8 cellular contexts compared by ENCODE assay signal in genomic region chr2:217142649-217143266, GRCh38.
DNase-seq lines count a peak whose midpoint lies in the region; ATAC-seq and TF ChIP-seq lines count a peak whose summit lies in the region.

No MANE protein-coding gene starts in this region.

- intact Hi-C loops in OCI-LY7 (cut with micrococcal nuclease; ENCODE audit: unreplicated experiment): loop anchor here (2.0 kb wide), 1 partner anchor 444 kb away; no protein-coding TSS in a partner anchor

- TF ChIP-seq CTCF in AG04450 (IDR thresholded peaks at IDR 0.05; ENCODE audit: low read depth, low read length) (peak; percentile 39), GM12864 (IDR thresholded peaks at IDR 0.05; ENCODE audit: low read depth, low read length, missing control alignments) (peak; percentile 58), OCI-LY7 (conservative IDR thresholded peaks at IDR 0.05; ENCODE audit: low read length) (peak; percentile 95), fibroblast of mammary gland (conservative IDR thresholded peaks at IDR 0.05; ENCODE audit: control insufficient read depth, insufficient read depth, low read depth, low read length) (peak; percentile 83)

- DNase-seq in AG04450 (ENCODE audit: low read depth, low spot score) (no peak), GM12864 (ENCODE audit: low read depth) (no peak), OCI-LY7 (ENCODE audit: low spot score) (peak; percentile 34), fibroblast of mammary gland (ENCODE audit: low read depth) (peak; percentile 47), dedifferentiated amniotic fluid mesenchymal stem cell (ENCODE audit: extremely low spot score) (no peak), NCI-H2029 treated with DMSO at 0.1 percent for 48 hours (lab: John Stamatoyannopoulos, UW) (no peak)
- DNase-seq in effector memory CD4-positive, alpha-beta T cell: no peak

- peaks cover 5% of the 10 kb centered on the region for H3K9me3 ChIP-seq in AG04450 (ENCODE audit: control insufficient read depth, insufficient read depth, low read length)
- no peaks in the 10 kb centered on the region for H3K9me3 ChIP-seq in OCI-LY7 (ENCODE audit: low read length)
- H3K9me3 ChIP-seq in effector memory CD4-positive, alpha-beta T cell (ENCODE audit: control insufficient read depth, low read length): no peaks in the 10 kb centered on the region

- no peaks in the 10 kb centered on the region for H3K4me1 ChIP-seq in OCI-LY7 (ENCODE audit: insufficient read depth, low read length, poor library complexity, severe bottlenecking)
- no peaks in the 10 kb centered on the region for H3K4me1 ChIP-seq in effector memory CD4-positive, alpha-beta T cell (ENCODE audit: control insufficient read depth, insufficient read depth, low read length, poor library complexity, severe bottlenecking)

- no peaks in the 10 kb centered on the region for H3K36me3 ChIP-seq in OCI-LY7 (ENCODE audit: insufficient read depth, low read length)
- H3K36me3 ChIP-seq in effector memory CD4-positive, alpha-beta T cell (ENCODE audit: control insufficient read depth, insufficient read depth, low read length): no peaks in the 10 kb centered on the region

- no peak for ATAC-seq in GM18867 (IDR thresholded peaks at IDR 0.05; ENCODE audit: unreplicated experiment)

- no peaks in the 10 kb centered on the region for H4K20me1 ChIP-seq in OCI-LY7 (ENCODE audit: insufficient read depth, low read length)

- no peaks in the 10 kb centered on the region for H3K27me3 ChIP-seq in AG04450 (ENCODE audit: control insufficient read depth, insufficient read depth, low read length)
- no peaks in the 10 kb centered on the region for H3K27me3 ChIP-seq in effector memory CD4-positive, alpha-beta T cell (replicated peaks; ENCODE audit: control insufficient read depth, insufficient read depth, low read length, poor library complexity, severe bottlenecking)

- POLR2A ChIA-PET in AG04450 (lab: Yijun Ruan, JAX): no interaction called here
- POLR2A ChIA-PET in OCI-LY7 (lab: Charles Lee): interaction anchor here (0.6 kb wide), 1 partner anchor 174 kb away, joined by 3 read pairs; no protein-coding TSS in a partner anchor

- BruUV-seq in OCI-LY7 (replicated peaks; lab: Mats Ljungman, UMichigan): no TSS peak

- no peak overlapping the region for H2AFZ ChIP-seq in OCI-LY7 (ENCODE audit: low read length)

- no peak overlapping the region for H3K4me2 ChIP-seq in OCI-LY7 (ENCODE audit: low read length)

- H3K27ac ChIP-seq in AG04450 (ENCODE audit: low read depth, low read length) (no peak overlapping the region), OCI-LY7 (ENCODE audit: low read depth, low read length, poor library complexity, severe bottlenecking) (no peak overlapping the region)
- no peak overlapping the region for H3K27ac ChIP-seq in effector memory CD4-positive, alpha-beta T cell (ENCODE audit: insufficient read depth, low read length, poor library complexity, severe bottlenecking)

- no peaks in the 10 kb centered on the region for H3K9me2 ChIP-seq in OCI-LY7 (ENCODE audit: insufficient read depth, low read length)

- no peaks in the 10 kb centered on the region for H3K79me2 ChIP-seq in OCI-LY7 (ENCODE audit: insufficient read depth, low read depth, low read length)

- CTCF ChIA-PET in AG04450 (lab: Charles Lee) (interaction anchor here (0.6 to 1.4 kb wide), 5 partner anchors 8 to 77 kb away, joined by 3 to 5 read pairs (median 3); no protein-coding TSS in a partner anchor), OCI-LY7 (lab: Charles Lee; ENCODE audit: unreplicated experiment) (no interaction called here)

- H3K4me3 ChIP-seq in AG04450 (ENCODE audit: low read depth, low read length) (no peak overlapping the region), GM12864 (ENCODE audit: low read depth, low read length) (no peak overlapping the region), OCI-LY7 (ENCODE audit: low read depth, low read length, poor library complexity, severe bottlenecking) (no peak overlapping the region), fibroblast of mammary gland (ENCODE audit: control insufficient read depth, low read depth, low read length) (no peak overlapping the region)
- H3K4me3 ChIP-seq in effector memory CD4-positive, alpha-beta T cell (ENCODE audit: insufficient read depth, low read depth, low read length, poor library complexity, severe bottlenecking): no peak overlapping the region

Comparison
In these comparisons a context has a peak if more than half of its experiments do, and no peak if none do; other contexts are left out.
1. DNase-seq: peak in OCI-LY7 (single experiment) and fibroblast of mammary gland (single experiment); none in AG04450 (single experiment), GM12864 (single experiment), dedifferentiated amniotic fluid mesenchymal stem cell (single experiment), effector memory CD4-positive, alpha-beta T cell (0 of 3) and NCI-H2029 treated with DMSO at 0.1 percent for 48 hours (single experiment).
2. CTCF ChIP-seq: peak in every context shown above with its lines; median percentile 95 in OCI-LY7; 83 in fibroblast of mammary gland; 58 in GM12864; 39 in AG04450.